Comparison of ENCODE assay signal across 1 cellular context in the genomic region with DNA sequence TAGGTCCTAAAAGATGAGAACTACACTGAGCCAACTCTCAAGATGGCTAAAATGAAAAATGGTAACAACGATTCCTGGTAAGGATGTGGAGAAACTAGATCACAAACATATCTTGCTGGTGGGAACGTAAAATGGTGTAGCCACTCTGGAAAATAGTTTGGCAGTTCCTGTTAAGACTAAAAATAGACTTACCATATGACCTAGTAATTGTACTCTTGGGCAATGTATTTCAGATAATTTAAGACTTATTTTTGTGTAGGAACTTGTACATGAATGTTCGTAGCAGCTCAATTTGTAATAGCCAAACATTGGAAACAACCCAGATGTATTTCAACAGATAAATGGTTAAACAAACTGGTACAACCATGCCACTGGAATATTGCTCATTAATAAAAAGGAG.
TF ChIP-seq lines count a peak whose summit lies in the region.

No MANE protein-coding gene starts in this region.

TF ChIP-seq in K562, 482 proteins besides CTCF, POLR2A, EP300 and RAD21 (continued from another document):
- TF ChIP-seq, protein P1, sequence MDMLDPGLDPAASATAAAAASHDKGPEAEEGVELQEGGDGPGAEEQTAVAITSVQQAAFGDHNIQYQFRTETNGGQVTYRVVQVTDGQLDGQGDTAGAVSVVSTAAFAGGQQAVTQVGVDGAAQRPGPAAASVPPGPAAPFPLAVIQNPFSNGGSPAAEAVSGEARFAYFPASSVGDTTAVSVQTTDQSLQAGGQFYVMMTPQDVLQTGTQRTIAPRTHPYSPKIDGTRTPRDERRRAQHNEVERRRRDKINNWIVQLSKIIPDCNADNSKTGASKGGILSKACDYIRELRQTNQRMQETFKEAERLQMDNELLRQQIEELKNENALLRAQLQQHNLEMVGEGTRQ (CRISPR knock-in tag; IDR thresholded peaks at IDR 0.05), result no peak
- TF ChIP-seq CBX2 (IDR thresholded peaks at IDR 0.05; ENCODE audit: insufficient read depth, low read length, poor library complexity, severe bottlenecking) (no peak), FUS (optimal IDR thresholded peaks at IDR 0.05; ENCODE audit: low read depth, low read length) (no peak), CBFB (CRISPR knock-in tag; IDR thresholded peaks at IDR 0.05) (no peak), DACH1 (IDR thresholded peaks at IDR 0.05; ENCODE audit: partially characterized antibody) (no peak), HIVEP1 (CRISPR knock-in tag; IDR thresholded peaks at IDR 0.05) (no peak), JUND (IDR thresholded peaks at IDR 0.05; ENCODE audit: borderline replicate concordance, low read depth, low read length) (no peak), JUND (tag; IDR thresholded peaks at IDR 0.05; ENCODE audit: borderline replicate concordance, low read depth, low read length) (no peak), POLR3G (IDR thresholded peaks at IDR 0.05; ENCODE audit: extremely low read depth, insufficient read length, insufficient replicate concordance) (no peak), ZNF41 (CRISPR knock-in tag; conservative IDR thresholded peaks at IDR 0.05) (no peak)
- TF ChIP-seq, protein P2, sequence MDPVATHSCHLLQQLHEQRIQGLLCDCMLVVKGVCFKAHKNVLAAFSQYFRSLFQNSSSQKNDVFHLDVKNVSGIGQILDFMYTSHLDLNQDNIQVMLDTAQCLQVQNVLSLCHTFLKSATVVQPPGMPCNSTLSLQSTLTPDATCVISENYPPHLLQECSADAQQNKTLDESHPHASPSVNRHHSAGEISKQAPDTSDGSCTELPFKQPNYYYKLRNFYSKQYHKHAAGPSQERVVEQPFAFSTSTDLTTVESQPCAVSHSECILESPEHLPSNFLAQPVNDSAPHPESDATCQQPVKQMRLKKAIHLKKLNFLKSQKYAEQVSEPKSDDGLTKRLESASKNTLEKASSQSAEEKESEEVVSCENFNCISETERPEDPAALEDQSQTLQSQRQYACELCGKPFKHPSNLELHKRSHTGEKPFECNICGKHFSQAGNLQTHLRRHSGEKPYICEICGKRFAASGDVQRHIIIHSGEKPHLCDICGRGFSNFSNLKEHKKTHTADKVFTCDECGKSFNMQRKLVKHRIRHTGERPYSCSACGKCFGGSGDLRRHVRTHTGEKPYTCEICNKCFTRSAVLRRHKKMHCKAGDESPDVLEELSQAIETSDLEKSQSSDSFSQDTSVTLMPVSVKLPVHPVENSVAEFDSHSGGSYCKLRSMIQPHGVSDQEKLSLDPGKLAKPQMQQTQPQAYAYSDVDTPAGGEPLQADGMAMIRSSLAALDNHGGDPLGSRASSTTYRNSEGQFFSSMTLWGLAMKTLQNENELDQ (CRISPR knock-in tag; IDR thresholded peaks at IDR 0.05; ENCODE audit: borderline replicate concordance), result no peak
- TF ChIP-seq, protein P3, sequence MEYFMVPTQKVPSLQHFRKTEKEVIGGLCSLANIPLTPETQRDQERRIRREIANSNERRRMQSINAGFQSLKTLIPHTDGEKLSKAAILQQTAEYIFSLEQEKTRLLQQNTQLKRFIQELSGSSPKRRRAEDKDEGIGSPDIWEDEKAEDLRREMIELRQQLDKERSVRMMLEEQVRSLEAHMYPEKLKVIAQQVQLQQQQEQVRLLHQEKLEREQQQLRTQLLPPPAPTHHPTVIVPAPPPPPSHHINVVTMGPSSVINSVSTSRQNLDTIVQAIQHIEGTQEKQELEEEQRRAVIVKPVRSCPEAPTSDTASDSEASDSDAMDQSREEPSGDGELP (CRISPR knock-in tag; IDR thresholded peaks at IDR 0.05; ENCODE audit: borderline replicate concordance), result no peak
